ENCODE assay signal across 8 cellular contexts in genomic region chr17:58006563-58006923, GRCh38. TPM values are rescaled to one million over a fixed set of nuclear protein-coding genes. Genes with fewer than 3 reads are reported as not detected.
DNase-seq lines count a peak whose midpoint lies in the region; ATAC-seq and TF ChIP-seq lines count a peak whose summit lies in the region.

No MANE protein-coding gene starts in this region.

- H3K9me3 ChIP-seq in SK-N-SH (no peaks in the 10 kb centered on the region), uterus (no peaks in the 10 kb centered on the region)

- CTCF ChIA-PET in SK-N-SH (lab: Yijun Ruan, JAX): interaction anchor here (0.7 to 20.5 kb wide), 17 partner anchors 9 to 919 kb away, joined by 3 to 1002 read pairs (median 4); partner anchors contain the start of genes MRPS23 and VEZF1

- H3K4me1 ChIP-seq in SK-N-SH (ENCODE audit: control insufficient read depth in 1 of 2, insufficient read depth in 2 of 2, low read depth in 1 of 2, low read length in 1 of 2) (peaks cover 34 to 35% of the 10 kb centered on the region in 2 experiments), uterus (peaks cover 9 to 22% of the 10 kb centered on the region in 2 donors)

- POLR2A ChIA-PET in SK-N-SH (lab: Yijun Ruan, JAX): interaction anchor here (0.8 to 2.8 kb wide), 20 partner anchors 9 to 625 kb away, joined by 3 to 40 read pairs (median 4); partner anchors contain the start of genes DYNLL2, MRPS23 and VEZF1

- TF ChIP-seq CTCF in LNCaP clone FGC (IDR thresholded peaks at IDR 0.05; ENCODE audit: control insufficient read depth, extremely low read depth, insufficient read depth): no peak
- TF ChIP-seq CTCF in SK-N-SH (IDR thresholded peaks at IDR 0.05): no peak
- TF ChIP-seq CTCF in uterus (IDR thresholded peaks at IDR 0.05): no peak

- no peaks in the 10 kb centered on the region for H3K9me3 Mint-ChIP-seq in activated naive CD8-positive, alpha-beta T cell treated with anti-CD3 and anti-CD28 coated beads, Interleukin-2, amount 50 U/mL, for 24 hours

- peak overlapping the region; percentile 100 for H3K27ac Mint-ChIP-seq in activated naive CD8-positive, alpha-beta T cell treated with anti-CD3 and anti-CD28 coated beads, Interleukin-2, amount 50 U/mL, for 24 hours

- H4K20me1 ChIP-seq in SK-N-SH (ENCODE audit: insufficient read depth): peaks cover 49% of the 10 kb centered on the region

- ATAC-seq in activated naive CD8-positive, alpha-beta T cell treated with anti-CD3 and anti-CD28 coated beads, Interleukin-2, amount 50 U/mL, for 24 hours: peak; percentile 45

- H3K9me2 ChIP-seq in SK-N-SH: no peaks in the 10 kb centered on the region

- H3K4me2 ChIP-seq in SK-N-SH: peak overlapping the region; percentile 97

- H2AFZ ChIP-seq in SK-N-SH (ENCODE audit: low read depth): 0 out of 2 replicates have a peak overlapping the region, but pooled peaks have one; percentile 3

- peak overlapping the region; percentile 100 for H3K9ac ChIP-seq in SK-N-SH

- H3K27me3 ChIP-seq in SK-N-SH (ENCODE audit: insufficient read depth) (no peaks in the 10 kb centered on the region), uterus (no peaks in the 10 kb centered on the region)

- H3K36me3 ChIP-seq in SK-N-SH (replicated peaks in 1 of 2; ENCODE audit: control insufficient read depth in 1 of 2, insufficient read depth in 2 of 2, low read length in 1 of 2) (peaks cover 45% of the 10 kb centered on the region in 2 experiments), uterus (no peaks in the 10 kb centered on the region)

- 0 out of 4 replicates have a peak, but pooled peaks of 1 of the 2 experiments have one; percentile 26 for TF ChIP-seq EP300 in SK-N-SH (IDR thresholded peaks at IDR 0.05; ENCODE audit: borderline replicate concordance in 1 of 2, low read depth in 1 of 2, low read length in 1 of 2)

- no peak for TF ChIP-seq RAD21 in SK-N-SH (IDR thresholded peaks at IDR 0.05; ENCODE audit: low read length)

- H3F3A ChIP-seq in SK-N-SH (replicated peaks; ENCODE audit: insufficient read depth): peaks cover 45% of the 10 kb centered on the region

- H3K27ac ChIP-seq in SK-N-SH (ENCODE audit: low read depth in 2 of 2, low read length in 1 of 2): peak overlapping the region; percentile 98 to 99
- H3K27ac ChIP-seq in uterus: peak overlapping the region; percentile 94 to 99

- H3K36me3 Mint-ChIP-seq in activated naive CD8-positive, alpha-beta T cell treated with anti-CD3 and anti-CD28 coated beads, Interleukin-2, amount 50 U/mL, for 24 hours (ENCODE audit: low read depth): peaks cover 78% of the 10 kb centered on the region

- DNase-seq in activated T-cell treated with anti-CD3 and anti-CD28 coated beads for 1 hour (ENCODE audit: low read depth) (peak; percentile 56), LNCaP clone FGC (ENCODE audit: low read depth) (no peak), SK-N-SH (peak; percentile 86), cardiac septum (ENCODE audit: low spot score) (peak; percentile 84), posterior cingulate gyrus (peak; percentile 53 to 95 (median 69)), uterus (peak; percentile 76)
- DNase-seq in activated T-cell treated with anti-CD3 and anti-CD28 coated beads, Interleukin-2, amount 50 U/mL, for 1 hour: no peak
- peak; percentile 77 for DNase-seq in activated naive CD8-positive, alpha-beta T cell treated with anti-CD3 and anti-CD28 coated beads, Interleukin-2, amount 50 U/mL, for 24 hours

- H3K4me3 ChIP-seq in LNCaP clone FGC (ENCODE audit: low read depth, low read length) (peak overlapping the region; percentile 82), SK-N-SH (ENCODE audit: low read depth in 2 of 2, low read length in 1 of 2) (peak overlapping the region; percentile 98 to 99), uterus (peak overlapping the region; percentile 73 to 98)

- peaks cover 4% of the 10 kb centered on the region for H3K27me3 Mint-ChIP-seq in activated naive CD8-positive, alpha-beta T cell treated with anti-CD3 and anti-CD28 coated beads, Interleukin-2, amount 50 U/mL, for 24 hours

- WGBS in SK-N-SH (ENCODE audit: low lambda C conversion rate): 3% methylated on average over 20 of the region's 20 CpGs

- intact Hi-C loops in cardiac septum (cut with DNase I): loop anchor here (2.0 kb wide), 1 partner anchor 40 kb away; no protein-coding TSS in a partner anchor
- intact Hi-C loops in posterior cingulate gyrus (cut with DNase I): loop anchor here (5.0 kb wide), 2 partner anchors 76 to 106 kb away; partner anchors contain the start of gene DYNLL2
- intact Hi-C loops in uterus (cut with DNase I; ENCODE audit: low total_unique reads): no loop called here

- peaks cover 73% of the 10 kb centered on the region for H3K4me1 Mint-ChIP-seq in activated naive CD8-positive, alpha-beta T cell treated with anti-CD3 and anti-CD28 coated beads, Interleukin-2, amount 50 U/mL, for 24 hours

- no peak for TF ChIP-seq POLR2A in uterus (IDR thresholded peaks at IDR 0.05)

- H3K4me3 Mint-ChIP-seq in activated naive CD8-positive, alpha-beta T cell treated with anti-CD3 and anti-CD28 coated beads, Interleukin-2, amount 50 U/mL, for 24 hours: peak overlapping the region; percentile 88

- H3K79me2 ChIP-seq in SK-N-SH (ENCODE audit: insufficient read depth): peaks cover 55% of the 10 kb centered on the region

TF ChIP-seq in SK-N-SH, 30 proteins besides CTCF, POLR2A, EP300 and RAD21 (continues in another document):
- TF ChIP-seq CHD2 (IDR thresholded peaks at IDR 0.05; ENCODE audit: low read length, partially characterized antibody): peak; percentile 85
- TF ChIP-seq TCF12 (IDR thresholded peaks at IDR 0.05): no peak
- no peak for TF ChIP-seq YY1 (IDR thresholded peaks at IDR 0.05; ENCODE audit: low read depth)
- peak; percentile 99 for TF ChIP-seq MXI1 (IDR thresholded peaks at IDR 0.05; ENCODE audit: low read depth, low read length)
- no peak for TF ChIP-seq IRF3 (IDR thresholded peaks at IDR 0.05; ENCODE audit: low read depth, low read length)
- TF ChIP-seq PBX3 (IDR thresholded peaks at IDR 0.05): no peak
- no peak for TF ChIP-seq RXRA (IDR thresholded peaks at IDR 0.05; ENCODE audit: borderline replicate concordance, low read depth)
- TF ChIP-seq GABPA (IDR thresholded peaks at IDR 0.05; ENCODE audit: low read depth): no peak
- no peak for TF ChIP-seq JUND (IDR thresholded peaks at IDR 0.05)
- TF ChIP-seq FOXM1 (IDR thresholded peaks at IDR 0.05; ENCODE audit: low read depth): no peak
- no peak for TF ChIP-seq NFIC (IDR thresholded peaks at IDR 0.05; ENCODE audit: borderline replicate concordance)
- TF ChIP-seq FOXJ3 (CRISPR knock-in tag; IDR thresholded peaks at IDR 0.05): no peak
- TF ChIP-seq USF2 (IDR thresholded peaks at IDR 0.05; ENCODE audit: borderline replicate concordance, low read depth, low read length): no peak
- TF ChIP-seq EZH2phosphoT487 (IDR thresholded peaks at IDR 0.05; ENCODE audit: borderline replicate concordance, low read depth): no peak
- no peak for TF ChIP-seq USF1 (IDR thresholded peaks at IDR 0.05; ENCODE audit: borderline replicate concordance, low read depth)
- TF ChIP-seq NRF1 (IDR thresholded peaks at IDR 0.05; ENCODE audit: low read depth, low read length): peak; percentile 93
- no peak for TF ChIP-seq TEAD4 (IDR thresholded peaks at IDR 0.05; ENCODE audit: borderline replicate concordance, insufficient read depth)

RNA-seq across cellular contexts. Expression of gene SRSF1, which starts 0.5 kb away (rescaled TPM):
- 248 and 291 TPM in 2 replicates for polyA plus RNA-seq in SK-N-SH (2012; rRNA removed)
- polyA plus RNA-seq in SK-N-SH (2012; cell fraction: cytosol; rRNA removed): 162 and 163 TPM in 2 replicates
- polyA plus RNA-seq in SK-N-SH (2012; cell fraction: nucleus; rRNA removed): 1,134 and 1,547 TPM in 2 replicates
- 105 TPM for total RNA-seq in cardiac septum
- 100 to 1,000 TPM; 116 to 429 (median 147) TPM for total RNA-seq in uterus

RNA-seq across cellular contexts. Expression of gene VEZF1, which starts 18.5 kb away (rescaled TPM):
- polyA plus RNA-seq in SK-N-SH (2012; rRNA removed): 35.1 and 43.0 TPM in 2 replicates
- 42.9 and 43.3 TPM in 2 replicates for polyA plus RNA-seq in SK-N-SH (2012; cell fraction: cytosol; rRNA removed)
- 27.8 and 49.4 TPM in 2 replicates for polyA plus RNA-seq in SK-N-SH (2012; cell fraction: nucleus; rRNA removed)
- total RNA-seq in cardiac septum (55.3 TPM), uterus (100 to 1,000 TPM in 2 of 4 donors, 10 to 100 TPM in 2; 58.8 to 133 (median 110) TPM)

RNA-seq across cellular contexts. Expression of gene CUEDC1, which starts 51.3 kb away (rescaled TPM):
- 50.3 and 58.9 TPM in 2 replicates for polyA plus RNA-seq in SK-N-SH (2012; rRNA removed)
- polyA plus RNA-seq in SK-N-SH (2012; cell fraction: cytosol; rRNA removed): 25.4 and 31.6 TPM in 2 replicates
- polyA plus RNA-seq in SK-N-SH (2012; cell fraction: nucleus; rRNA removed): 207 and 306 TPM in 2 replicates
- 46.6 TPM for total RNA-seq in cardiac septum
- total RNA-seq in uterus: 10 to 100 TPM in 3 of 4 donors, 1 to 10 TPM in 1; 7.9 to 63.6 (median 18.8) TPM

Comparison
In these comparisons a context has a peak if more than half of its experiments do, and no peak if none do; other contexts are left out.
1. DNase-seq: peak in activated T-cell treated with anti-CD3 and anti-CD28 coated beads for 1 hour (single experiment), SK-N-SH (single experiment), activated naive CD8-positive, alpha-beta T cell treated with anti-CD3 and anti-CD28 coated beads, Interleukin-2, amount 50 U/mL, for 24 hours (single experiment), cardiac septum (single experiment), posterior cingulate gyrus (10 of 10) and uterus (2 of 2); none in activated T-cell treated with anti-CD3 and anti-CD28 coated beads, Interleukin-2, amount 50 U/mL, for 1 hour (single experiment) and LNCaP clone FGC (single experiment).
2. Peak in every context shown above with its lines, with median percentiles within 50 percentile points of each other: H3K4me3 ChIP-seq.